ENCODE assay signal across 9 cellular contexts in the genomic region with DNA sequence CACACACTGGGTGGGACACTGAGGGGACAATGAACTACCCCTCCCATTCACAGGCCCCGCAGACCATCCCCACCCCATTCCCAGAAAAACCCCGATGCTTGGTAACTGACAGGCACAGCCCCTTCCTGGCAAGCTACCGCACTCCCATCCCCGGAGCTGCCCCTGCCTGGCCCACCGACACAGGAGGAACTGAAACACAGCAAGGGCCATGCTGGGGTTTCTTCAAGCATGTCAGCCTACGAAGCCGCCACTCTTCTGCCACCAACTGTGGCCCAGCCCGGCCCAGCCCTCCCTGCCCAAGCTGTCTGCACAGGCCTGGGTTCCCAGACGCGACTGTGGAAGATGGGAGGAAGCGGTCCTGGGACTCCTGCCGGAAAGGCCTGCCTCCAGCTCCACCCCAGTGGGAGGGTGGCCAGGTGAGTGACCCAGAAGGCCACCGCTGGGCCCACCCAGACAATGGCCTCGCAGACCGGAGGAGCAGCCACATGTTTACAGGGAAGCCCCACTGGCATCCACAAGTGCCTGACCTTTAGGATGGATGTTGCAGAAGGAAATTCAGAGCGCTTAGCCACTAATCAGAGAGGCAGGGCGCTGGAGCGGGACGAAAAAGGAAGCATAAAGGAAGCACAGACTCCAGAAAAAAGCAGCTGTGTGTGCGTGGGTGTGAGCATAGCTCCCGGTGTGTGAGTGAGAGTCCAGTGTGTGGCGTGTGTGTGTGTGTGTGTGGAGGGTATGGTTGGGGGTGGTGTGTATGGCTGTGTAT. TPM values are rescaled to one million over a fixed set of nuclear protein-coding genes. Genes with fewer than 3 reads are reported as not detected.
DNase-seq lines count a peak whose midpoint lies in the region; TF ChIP-seq lines count a peak whose summit lies in the region.
"Had no signal": no experiment of that assay in that cellular context is flagged by ENCODE, and none has a peak within 500 bp of the region (broad histone marks: within the 10 kb centered on the region; RNA-seq: fewer than 3 reads in every experiment).

No MANE protein-coding gene starts in this region.

- H3K14ac ChIP-seq in neuronal stem cell (ENCODE audit: low read length) (no peak overlapping the region), mesenchymal stem cell (ENCODE audit: low read length in 2 of 2) (no peak overlapping the region)

- no peak overlapping the region for H4K8ac ChIP-seq in neuronal stem cell (ENCODE audit: low read depth, low read length)
- no peak overlapping the region for H4K8ac ChIP-seq in mesenchymal stem cell (ENCODE audit: low read length)

- H2BK5ac ChIP-seq in neuronal stem cell (ENCODE audit: low read length) (no peak overlapping the region), mesenchymal stem cell (ENCODE audit: low read depth, low read length, poor library complexity, severe bottlenecking) (no peak overlapping the region)

- H3K4ac ChIP-seq in neuronal stem cell (ENCODE audit: low read length) (no peak overlapping the region), mesenchymal stem cell (ENCODE audit: low read depth in 1 of 2, low read length in 2 of 2) (no peak overlapping the region)

- H3K4me2 ChIP-seq in neuronal stem cell (ENCODE audit: insufficient read depth, low read length, poor library complexity, severe bottlenecking), result no peak overlapping the region
- H3K4me2 ChIP-seq in mesenchymal stem cell (ENCODE audit: low read length, poor library complexity, severe bottlenecking), result no peak overlapping the region
- H3K4me2 ChIP-seq: A549 had no signal

- H2BK12ac ChIP-seq in neuronal stem cell (ENCODE audit: low read length) (no peak overlapping the region), mesenchymal stem cell (ENCODE audit: low read length in 2 of 2) (no peak overlapping the region)

- H3K18ac ChIP-seq in neuronal stem cell (ENCODE audit: low read length) (no peak overlapping the region), mesenchymal stem cell (ENCODE audit: low read depth in 1 of 2, low read length in 2 of 2) (no peak overlapping the region)

- no peak overlapping the region for H2AFZ ChIP-seq in neuronal stem cell (ENCODE audit: low read length)
- no peak overlapping the region for H2AFZ ChIP-seq in mesenchymal stem cell (ENCODE audit: low read depth, low read length)

- H4K91ac ChIP-seq in neuronal stem cell (ENCODE audit: low read depth, low read length, poor library complexity) (no peak overlapping the region), mesenchymal stem cell (ENCODE audit: low read length) (no peak overlapping the region)

- H3K36me3 ChIP-seq in neuronal stem cell (replicated peaks in 1 of 2; ENCODE audit: control insufficient read depth in 2 of 2, insufficient read depth in 2 of 2, low read length in 2 of 2) (peaks cover 0 to 84% of the 10 kb centered on the region in 2 donors), mesenchymal stem cell (ENCODE audit: control insufficient read depth in 1 of 2, insufficient read depth in 2 of 2, low read depth in 1 of 2, low read length in 2 of 2) (no peaks in the 10 kb centered on the region)

- H3K4me1 ChIP-seq in neuronal stem cell (ENCODE audit: control insufficient read depth in 2 of 2, insufficient read depth in 1 of 2, low read depth in 1 of 2, low read length in 2 of 2) (peaks cover 7 to 20% of the 10 kb centered on the region in 2 donors), mesenchymal stem cell (ENCODE audit: control insufficient read depth, insufficient read depth, low read depth, low read length) (peaks cover 21% of the 10 kb centered on the region)

- H3K27ac ChIP-seq in neuronal stem cell (replicated peaks; ENCODE audit: low read length) (no peak overlapping the region), mesenchymal stem cell (ENCODE audit: low read length, poor library complexity, severe bottlenecking) (no peak overlapping the region)

- H3K23ac ChIP-seq in neuronal stem cell (ENCODE audit: low read depth, low read length, poor library complexity) (no peak overlapping the region), mesenchymal stem cell (ENCODE audit: low read length in 2 of 2) (no peak overlapping the region)

- H3K9ac ChIP-seq in neuronal stem cell (ENCODE audit: low read depth, low read length, poor library complexity) (peak overlapping the region; percentile 9), mesenchymal stem cell (ENCODE audit: low read length) (no peak overlapping the region)

- no peak overlapping the region for H2BK120ac ChIP-seq in neuronal stem cell (ENCODE audit: low read depth, low read length)
- H2BK120ac ChIP-seq in mesenchymal stem cell (ENCODE audit: low read depth, low read length), result no peak overlapping the region

- peak; percentile 76 for DNase-seq in activated CD8-positive, alpha-beta memory T cell treated with anti-CD3 and anti-CD28 coated beads for 24 hours
- DNase-seq in activated CD8-positive, alpha-beta memory T cell treated with anti-CD3 and anti-CD28 coated beads, Interleukin-2, amount 50 U/mL, for 4 hours, result no peak
- DNase-seq in NAMALWA (ENCODE audit: low spot score), result peak; percentile 84
- peak; percentile 24 for DNase-seq in choroid plexus epithelial cell (ENCODE audit: low read depth)
- no peak for DNase-seq in neuronal stem cell (ENCODE audit: low spot score)
- DNase-seq in NCI-H2227 treated with DMSO at 0.1 percent for 48 hours (lab: John Stamatoyannopoulos, UW), result no peak
- no peak for DNase-seq in LoVo (ENCODE audit: low spot score)
- DNase-seq in mesenchymal stem cell, result no peak

- H2BK15ac ChIP-seq in neuronal stem cell (ENCODE audit: low read length) (no peak overlapping the region), mesenchymal stem cell (ENCODE audit: low read depth, poor library complexity, severe bottlenecking) (no peak overlapping the region)

- WGBS in neuronal stem cell (ENCODE audit: extremely low coverage in 2 of 2, insufficient read length in 2 of 2, insufficient replicate concordance in 1 of 2), 2 donors, result no CpG with 5 or more reads among the region's 22 CpGs
- WGBS in mesenchymal stem cell, result 88% methylated on average over 22 of the region's 22 CpGs

- H3K79me1 ChIP-seq in neuronal stem cell (ENCODE audit: low read depth, low read length) (no peaks in the 10 kb centered on the region), mesenchymal stem cell (replicated peaks; ENCODE audit: low read length, poor library complexity, severe bottlenecking) (no peaks in the 10 kb centered on the region)

- H3K27me3 ChIP-seq in neuronal stem cell (ENCODE audit: control insufficient read depth in 3 of 3, insufficient read depth in 3 of 3, low read depth in 1 of 3, low read length in 3 of 3) (no peaks in the 10 kb centered on the region), mesenchymal stem cell (ENCODE audit: control insufficient read depth in 1 of 2, insufficient read depth in 1 of 2, low read length in 2 of 2) (peaks cover 5 to 33% of the 10 kb centered on the region in 2 experiments)

- peaks cover 0 to 8% of the 10 kb centered on the region in 2 donors for H3K9me3 ChIP-seq in neuronal stem cell (replicated peaks in 1 of 2; ENCODE audit: control insufficient read depth in 2 of 2, insufficient read depth in 1 of 2, low read depth in 1 of 2, low read length in 2 of 2)
- no peaks in the 10 kb centered on the region for H3K9me3 ChIP-seq in mesenchymal stem cell (ENCODE audit: control insufficient read depth, low read length)
- H3K9me3 ChIP-seq: A549 had no signal

- no peak overlapping the region for H2AK5ac ChIP-seq in neuronal stem cell (ENCODE audit: low read depth, low read length)
- no peak overlapping the region for H2AK5ac ChIP-seq in mesenchymal stem cell (ENCODE audit: low read length, severe bottlenecking)

- H3K4me3 ChIP-seq in choroid plexus epithelial cell (ENCODE audit: low read depth, low read length) (no peak overlapping the region), neuronal stem cell (ENCODE audit: low read length in 2 of 2) (no peak overlapping the region), mesenchymal stem cell (ENCODE audit: insufficient read depth in 1 of 2, low read depth in 1 of 2, low read length in 2 of 2) (no peak overlapping the region)
- H3K4me3 ChIP-seq: A549 had no signal

- no peak for TF ChIP-seq CTCF in choroid plexus epithelial cell (conservative IDR thresholded peaks at IDR 0.05; ENCODE audit: low read depth, low read length)

RNA-seq across cellular contexts. Expression of a gene that starts 10.2 kb away (rescaled TPM):
- 12.6 TPM for polyA plus RNA-seq in neuronal stem cell (2013, experiment 1 of 2)
- 12.9 TPM for polyA plus RNA-seq in neuronal stem cell (2013, experiment 2 of 2)
- polyA plus RNA-seq in mesenchymal stem cell (2013, experiment 1 of 2), result 0.19 TPM
- polyA plus RNA-seq in mesenchymal stem cell (2013, experiment 2 of 2), result 0.19 TPM

Comparison
In these comparisons a context has a peak if more than half of its experiments do, and no peak if none do; other contexts are left out.
1. DNase-seq: peak in activated CD8-positive, alpha-beta memory T cell treated with anti-CD3 and anti-CD28 coated beads for 24 hours (single experiment), NAMALWA (single experiment) and choroid plexus epithelial cell (single experiment); none in activated CD8-positive, alpha-beta memory T cell treated with anti-CD3 and anti-CD28 coated beads, Interleukin-2, amount 50 U/mL, for 4 hours (single experiment), neuronal stem cell (single experiment), NCI-H2227 treated with DMSO at 0.1 percent for 48 hours (single experiment), LoVo (single experiment) and mesenchymal stem cell (single experiment).